1 cellular context compared by ENCODE assay signal in genomic region chr6:108947114-108947854, GRCh38.
TF ChIP-seq lines count a peak whose summit lies in the region.

No MANE protein-coding gene starts in this region.

TF ChIP-seq in GM23338, 12 proteins besides CTCF, POLR2A, EP300 and RAD21 (continued from another document):
- TF ChIP-seq REST (IDR thresholded peaks at IDR 0.05; ENCODE audit: unreplicated experiment): no peak
